In the genomic region with DNA sequence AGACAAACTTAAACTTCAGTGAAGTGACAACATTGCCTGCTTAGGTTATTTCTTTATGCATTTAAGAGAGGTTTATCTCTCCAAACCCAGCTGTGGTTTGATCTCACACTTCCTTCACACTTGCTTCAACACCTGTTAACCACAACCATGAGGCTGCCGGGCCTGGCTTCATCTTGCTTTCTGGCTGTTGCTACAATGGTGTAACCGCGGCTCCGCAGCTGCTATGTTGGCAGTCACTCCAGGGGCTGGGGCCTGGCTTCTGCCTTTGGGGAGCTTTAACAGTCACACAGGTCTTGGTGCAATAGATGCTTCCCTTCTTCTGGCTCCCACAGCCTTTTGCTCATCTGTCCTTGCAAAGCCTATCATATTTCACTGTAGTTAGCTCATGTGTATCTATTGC, we compare ENCODE assay signal across 10 cellular contexts.
A peak's percentile ranks its signal among the peaks of the same experiment; 100 is the strongest.
DNase-seq lines count a peak whose midpoint lies in the region; ATAC-seq and TF ChIP-seq lines count a peak whose summit lies in the region.
"Had no signal": no experiment of that assay in that cellular context is flagged by ENCODE, and none has a peak within 500 bp of the region (broad histone marks: within the 10 kb centered on the region; RNA-seq: fewer than 3 reads in every experiment).

No MANE protein-coding gene starts in this region.

- no peaks in the 10 kb centered on the region for H3K27me3 ChIP-seq in CD8-positive, alpha-beta T cell (ENCODE audit: insufficient read depth, low read length)

- peaks cover 4% of the 10 kb centered on the region for H3K4me1 ChIP-seq in CD8-positive, alpha-beta T cell (ENCODE audit: insufficient read depth, low read length)

- no peaks in the 10 kb centered on the region for H3K36me3 ChIP-seq in CD8-positive, alpha-beta T cell (ENCODE audit: insufficient read depth, low read length)
- no peaks in the 10 kb centered on the region for H3K36me3 ChIP-seq in KOPT-K1 (ENCODE audit: insufficient read depth, low read length)

- DNase-seq in CD8-positive, alpha-beta T cell, result peak; percentile 14 to 75 (median 42)
- DNase-seq in activated CD8-positive, alpha-beta memory T cell treated with anti-CD3 and anti-CD28 coated beads, Interleukin-2, amount 50 U/mL, for 4 hours, result peak; percentile 28
- DNase-seq in myocyte (ENCODE audit: low read depth) (peak; percentile 98), NCI-H2081 (lab: John Stamatoyannopoulos, UW) (no peak), HT-29 (ENCODE audit: low spot score) (no peak)
- DNase-seq: GDM1, H7 had no signal

- intact Hi-C loops in CD8-positive, alpha-beta T cell (cut with DNase I, micrococcal nuclease), result no loop called here

- H3K4me3 Mint-ChIP-seq in CD8-positive, alpha-beta T cell, result no peak overlapping the region

- peaks cover 19% of the 10 kb centered on the region for H3K4me1 Mint-ChIP-seq in CD8-positive, alpha-beta T cell (ENCODE audit: low read depth)

- peak; percentile 81 for ATAC-seq in CD8-positive, alpha-beta T cell
- ATAC-seq in GM21529 (IDR thresholded peaks at IDR 0.05; ENCODE audit: unreplicated experiment) (no peak), GM21528 (IDR thresholded peaks at IDR 0.05; ENCODE audit: low FRiP score, unreplicated experiment) (no peak)

- TF ChIP-seq CTCF in CD8-positive, alpha-beta T cell (IDR thresholded peaks at IDR 0.05), result no peak

- no peaks in the 10 kb centered on the region for H3K36me3 Mint-ChIP-seq in CD8-positive, alpha-beta T cell

- peak overlapping the region; percentile 69 for H3K27ac Mint-ChIP-seq in CD8-positive, alpha-beta T cell

- no peaks in the 10 kb centered on the region for H3K27me3 Mint-ChIP-seq in CD8-positive, alpha-beta T cell (ENCODE audit: low read depth)

- H3K4me3 ChIP-seq in CD8-positive, alpha-beta T cell (ENCODE audit: low read depth, low read length), result no peak overlapping the region

- POLR2A ChIA-PET in CD8-positive, alpha-beta T cell (lab: Charles Lee), result interaction anchor here (2.3 kb wide), 1 partner anchor 86 kb away, joined by 5 read pairs; no protein-coding TSS in a partner anchor

- CTCF ChIA-PET in CD8-positive, alpha-beta T cell (lab: Charles Lee), result interaction anchor here (1.1 kb wide), 1 partner anchor 46 kb away, joined by 3 read pairs; no protein-coding TSS in a partner anchor

- no peaks in the 10 kb centered on the region for H3K9me3 ChIP-seq in CD8-positive, alpha-beta T cell (ENCODE audit: low read length)
- peaks cover 27% of the 10 kb centered on the region for H3K9me3 ChIP-seq in KOPT-K1 (ENCODE audit: insufficient read depth, low read length, poor library complexity, severe bottlenecking)

- H3K27ac ChIP-seq in CD8-positive, alpha-beta T cell (ENCODE audit: low read depth, low read length), result no peak overlapping the region
- peak overlapping the region; percentile 91 for H3K27ac ChIP-seq in KOPT-K1 (ENCODE audit: low read depth, low read length, poor library complexity, severe bottlenecking)

- H3K9me3 Mint-ChIP-seq in CD8-positive, alpha-beta T cell, result no peaks in the 10 kb centered on the region

Comparison
In these comparisons a context has a peak if more than half of its experiments do, and no peak if none do; other contexts are left out.
1. DNase-seq: peak in CD8-positive, alpha-beta T cell (7 of 7), activated CD8-positive, alpha-beta memory T cell treated with anti-CD3 and anti-CD28 coated beads, Interleukin-2, amount 50 U/mL, for 4 hours (single experiment) and myocyte (single experiment); none in NCI-H2081 (0 of 2) and HT-29 (single experiment).